Comparison of ENCODE assay signal across 12 cellular contexts in the genomic region with DNA sequence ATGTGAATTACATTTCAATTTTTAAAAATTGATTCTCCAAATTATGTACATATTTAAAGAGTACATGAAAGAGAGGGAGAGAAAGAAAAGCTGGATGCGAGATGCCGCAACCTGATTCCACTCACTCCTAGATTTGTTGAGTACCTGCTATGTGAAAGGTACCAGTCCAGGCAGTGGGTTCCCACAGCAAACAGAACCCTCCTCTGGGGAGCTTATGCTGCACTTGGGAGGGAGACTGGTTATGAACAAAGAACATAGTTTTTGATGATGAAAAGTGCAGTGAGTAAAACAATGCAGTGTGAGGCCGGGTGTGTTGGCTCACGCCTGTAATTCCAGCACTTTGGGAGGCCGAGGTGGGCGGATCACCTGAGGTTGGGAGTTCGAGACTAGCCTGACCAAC. TPM values are rescaled to one million over a fixed set of nuclear protein-coding genes. Genes with fewer than 3 reads are reported as not detected.
DNase-seq lines count a peak whose midpoint lies in the region; ATAC-seq and TF ChIP-seq lines count a peak whose summit lies in the region.
"Had no signal": no experiment of that assay in that cellular context is flagged by ENCODE, and none has a peak within 500 bp of the region (broad histone marks: within the 10 kb centered on the region; RNA-seq: fewer than 3 reads in every experiment).

No MANE protein-coding gene starts in this region.

- H3K27me3 ChIP-seq in CD8-positive, alpha-beta memory T cell (ENCODE audit: insufficient read depth, low read length, poor library complexity, severe bottlenecking): no peaks in the 10 kb centered on the region
- H3K27me3 ChIP-seq in SJSA1 (replicated peaks) (no peaks in the 10 kb centered on the region), hepatocyte (no peaks in the 10 kb centered on the region), gastrocnemius medialis (no peaks in the 10 kb centered on the region)

- peaks cover 0 to 16% (median 5%) of the 10 kb centered on the region in 3 donors for H3K36me3 Mint-ChIP-seq in CD8-positive, alpha-beta memory T cell

- no peak for TF ChIP-seq CTCF in hepatocyte (IDR thresholded peaks at IDR 0.05; ENCODE audit: poor library complexity)
- no peak for TF ChIP-seq CTCF in gastrocnemius medialis (IDR thresholded peaks at IDR 0.05 in 4 of 5, conservative IDR thresholded peaks at IDR 0.05 in 1 of 5)

- H3K9me3 Mint-ChIP-seq in CD8-positive, alpha-beta memory T cell: no peaks in the 10 kb centered on the region

- H3K4me1 ChIP-seq in CD8-positive, alpha-beta memory T cell (ENCODE audit: insufficient read depth, low read length): peaks cover 54% of the 10 kb centered on the region
- H3K4me1 ChIP-seq in SJSA1 (replicated peaks) (peaks cover 82% of the 10 kb centered on the region), hepatocyte (ENCODE audit: insufficient read depth) (peaks cover 62% of the 10 kb centered on the region), gastrocnemius medialis (peaks cover 83 to 90% of the 10 kb centered on the region in 2 donors)

- 95% methylated on average over 7 of the region's 7 CpGs for WGBS in hepatocyte (ENCODE audit: low lambda C conversion rate, missing lambda C conversion rate)

- intact Hi-C loops in gastrocnemius medialis (cut with DNase I; ENCODE audit: low total_unique reads): no loop called here

- no peaks in the 10 kb centered on the region for H3K9me2 ChIP-seq in hepatocyte (replicated peaks; ENCODE audit: insufficient read depth)

- H3K36me3 ChIP-seq in CD8-positive, alpha-beta memory T cell (ENCODE audit: insufficient read depth, low read length): no peaks in the 10 kb centered on the region
- H3K36me3 ChIP-seq in SJSA1 (peaks cover 70% of the 10 kb centered on the region), hepatocyte (replicated peaks; ENCODE audit: insufficient read depth, low read depth) (no peaks in the 10 kb centered on the region), gastrocnemius medialis (no peaks in the 10 kb centered on the region)

- no peaks in the 10 kb centered on the region for H3K9me3 ChIP-seq in CD8-positive, alpha-beta memory T cell (ENCODE audit: low read length)
- no peaks in the 10 kb centered on the region for H3K9me3 ChIP-seq in SJSA1 (replicated peaks)
- H3K9me3 ChIP-seq in hepatocyte (ENCODE audit: low read depth): no peaks in the 10 kb centered on the region
- no peaks in the 10 kb centered on the region for H3K9me3 ChIP-seq in gastrocnemius medialis
- H3K9me3 ChIP-seq: Caco-2 had no signal

- no peak for ATAC-seq in gastrocnemius medialis
- no peak for ATAC-seq in GM19467 (IDR thresholded peaks at IDR 0.05; ENCODE audit: unreplicated experiment)
- no peak for ATAC-seq in GM21825 (IDR thresholded peaks at IDR 0.05; ENCODE audit: unreplicated experiment)

- H3K27ac Mint-ChIP-seq in CD8-positive, alpha-beta memory T cell: peak overlapping the region in 7 of 8 donors; percentile 12 to 96 (median 95)

- no peak for TF ChIP-seq POLR2A in gastrocnemius medialis (IDR thresholded peaks at IDR 0.05)

- H3K27ac ChIP-seq in CD8-positive, alpha-beta memory T cell (ENCODE audit: low read depth, low read length): no peak overlapping the region
- H3K27ac ChIP-seq in SJSA1 (peak overlapping the region; percentile 98), hepatocyte (peak overlapping the region; percentile 97), gastrocnemius medialis (peak overlapping the region; percentile 89 to 98 (median 96))
- H3K27ac ChIP-seq: HL-60 had no signal

- DNase-seq in CD8-positive, alpha-beta memory T cell: no peak
- no peak for DNase-seq in SJSA1 (ENCODE audit: low read depth in 1 of 2, low spot score in 2 of 2)
- DNase-seq in hepatocyte (ENCODE audit: low spot score): no peak
- DNase-seq in gastrocnemius medialis: no peak
- DNase-seq in stimulated activated CD4-positive, alpha-beta T cell treated with anti-CD3 and anti-CD28 coated beads, Interleukin-12 subunit alpha, Interleukin-12 subunit beta, amount 100 ng/mL, for 4 hours: no peak
- no peak for DNase-seq in iPS-NIHi7 (ENCODE audit: extremely low spot score)
- DNase-seq: Caco-2, NCI-H1417, small intestine had no signal

- H3K27me3 Mint-ChIP-seq in CD8-positive, alpha-beta memory T cell: no peaks in the 10 kb centered on the region

- in situ Hi-C loops in gastrocnemius medialis (cut with MboI; ENCODE audit: low sequenced_read_pairs in 4 of 4): loop anchor here in 1 of 4 donors (10.0 kb wide), 1 partner anchor 46 kb away; the partner anchor contains the start of gene ACTN4

- H3K4me3 Mint-ChIP-seq in CD8-positive, alpha-beta memory T cell: peak overlapping the region in 3 of 7 donors; percentile 19 to 55 (median 29)

- no peak overlapping the region for H3K4me3 ChIP-seq in CD8-positive, alpha-beta memory T cell (ENCODE audit: low read length)
- H3K4me3 ChIP-seq in SJSA1 (no peak overlapping the region), hepatocyte (no peak overlapping the region), gastrocnemius medialis (no peak overlapping the region)

- H3K4me2 ChIP-seq in hepatocyte: no peak overlapping the region

- H4K20me1 ChIP-seq in hepatocyte (ENCODE audit: insufficient read depth, poor library complexity, severe bottlenecking): peaks cover 13% of the 10 kb centered on the region

- H3K4me1 Mint-ChIP-seq in CD8-positive, alpha-beta memory T cell: peaks cover 75 to 90% (median 87%) of the 10 kb centered on the region in 3 donors

- CTCF ChIA-PET in CD8-positive, alpha-beta memory T cell (lab: Charles Lee): interaction anchor here (1.0 to 1.5 kb wide), 3 partner anchors 21 to 65 kb away, joined by 3 read pairs; no protein-coding TSS in a partner anchor

- POLR2A ChIA-PET in CD8-positive, alpha-beta memory T cell (lab: Charles Lee): interaction anchor here (0.6 to 1.0 kb wide), 2 partner anchors 10 to 354 kb away, joined by 3 to 5 read pairs; no protein-coding TSS in a partner anchor

- H3K79me2 ChIP-seq in hepatocyte: peaks cover 96% of the 10 kb centered on the region

- no peak overlapping the region for H2AFZ ChIP-seq in hepatocyte

RNA-seq across cellular contexts. Expression of gene ACTN4, which starts 43.4 kb away (rescaled TPM):
- total RNA-seq in CD8-positive, alpha-beta memory T cell: 100 to 1,000 TPM; 295 to 314 TPM
- 31.9 TPM for polyA plus RNA-seq in CD8-positive, alpha-beta memory T cell
- 193 and 399 TPM in 2 replicates for total RNA-seq in SJSA1 (2014; rRNA removed; shearing (Covaris generic))
- total RNA-seq in hepatocyte (278 and 321 TPM in 2 replicates), gastrocnemius medialis (10 to 100 TPM; 32.0 to 85.3 (median 63.9) TPM)
- polyA plus RNA-seq in hepatocyte: 54.4 and 59.3 TPM in 2 replicates

RNA-seq across cellular contexts. Expression of gene CAPN12, which starts 53.4 kb away (rescaled TPM):
- 1 to 10 TPM; 5.2 to 5.3 TPM for total RNA-seq in CD8-positive, alpha-beta memory T cell
- polyA plus RNA-seq in CD8-positive, alpha-beta memory T cell: 19.5 TPM
- not detected in 2 replicates for total RNA-seq in SJSA1 (2014; rRNA removed; shearing (Covaris generic))
- total RNA-seq in hepatocyte (12.5 and 26.6 TPM in 2 replicates), gastrocnemius medialis (under 1 TPM in 1 of 4 donors, not detected in 3; 0.42 TPM)
- 24.3 and 38.9 TPM in 2 replicates for polyA plus RNA-seq in hepatocyte
